Comparison of ENCODE assay signal across 8 cellular contexts in the genomic region with DNA sequence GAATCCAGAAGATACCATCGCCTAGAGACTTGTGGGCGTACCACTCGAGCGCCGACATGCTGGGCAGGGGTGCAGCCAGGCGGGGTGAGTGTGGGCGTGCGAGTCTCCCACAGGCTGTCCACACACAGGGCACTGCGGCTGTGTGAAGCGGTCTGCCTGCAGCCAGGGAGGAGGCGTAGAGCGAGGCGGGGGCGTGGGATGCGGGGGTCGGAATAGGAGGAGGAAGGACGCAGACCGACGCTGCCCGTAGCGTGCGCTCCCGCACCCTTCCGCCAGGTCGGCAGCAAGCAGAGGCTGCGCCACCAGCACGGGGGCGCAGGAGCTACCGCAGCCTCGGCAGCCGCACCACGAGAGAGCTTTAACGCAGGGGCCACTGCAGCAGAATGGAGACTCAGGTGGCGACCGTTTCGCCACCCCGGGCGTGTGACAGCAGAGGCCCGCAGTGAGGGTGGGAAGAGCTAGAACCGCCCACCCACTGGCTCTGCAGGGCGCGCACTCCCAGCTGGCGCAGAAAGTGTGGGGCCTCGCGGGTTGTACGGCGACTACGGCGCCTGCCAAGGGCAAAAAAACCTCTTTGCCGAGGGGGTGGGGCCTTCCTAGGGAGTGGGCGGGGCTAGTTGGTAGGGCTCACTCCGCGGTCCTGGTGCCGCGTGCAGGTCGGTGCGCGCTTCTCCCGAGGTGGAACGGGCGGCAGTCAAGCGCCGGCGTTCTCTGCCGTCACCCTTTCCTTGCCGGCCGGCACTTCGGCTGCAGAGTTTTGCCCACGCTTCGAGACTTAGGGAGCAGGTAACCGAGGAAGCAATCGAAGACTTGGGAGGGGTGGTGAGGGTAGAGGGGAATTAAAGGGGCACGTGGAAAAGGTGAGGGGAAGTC. TPM values are rescaled to one million over a fixed set of nuclear protein-coding genes. Genes with fewer than 3 reads are reported as not detected.
A peak's percentile ranks its signal among the peaks of the same experiment; 100 is the strongest.
DNase-seq lines count a peak whose midpoint lies in the region; ATAC-seq and TF ChIP-seq lines count a peak whose summit lies in the region.

Gene MBLAC2, minus strand, starts transcription at position 537 of the 873 bp plus-strand sequence. Its CDS starts 479 bp downstream, at position 58.
Gene POLR3G, plus strand, starts transcription at position 630 of the 873 bp plus-strand sequence. CDS start 10,704 bp downstream, outside the sequence.

- peak within 1 kb of the TSS; percentile 75 for H2AFZ ChIP-seq in trophoblast cell (ENCODE audit: insufficient read depth, low read length, poor library complexity)

- peak within 1 kb of the TSS; percentile 56 for H4K12ac ChIP-seq in trophoblast cell (ENCODE audit: low read depth, low read length)

- no peak within 1 kb of the TSS for H2BK12ac ChIP-seq in trophoblast cell (ENCODE audit: low read length)

- H3K79me1 ChIP-seq in trophoblast cell (ENCODE audit: low read length): peaks cover 7% of the 10 kb centered on the region

- peak within 1 kb of the TSS; percentile 7 for H2BK120ac ChIP-seq in trophoblast cell (ENCODE audit: insufficient read depth, low read length, poor library complexity)

- no peak within 1 kb of the TSS for H3K23ac ChIP-seq in trophoblast cell (ENCODE audit: low read length)

- H3K18ac ChIP-seq in trophoblast cell (ENCODE audit: low read length): peak within 1 kb of the TSS; percentile 63

- in situ Hi-C loops in transverse colon (cut with MboI; ENCODE audit: low pct_ligation_motif_present in 1 of 4, low pct_unique_long_range_greater_than_20kb in 1 of 4, low sequenced_read_pairs in 3 of 4): loop anchor here in 2 of 4 donors (10.0 to 25.0 kb wide), 2 partner anchors 50 to 313 kb away; partner anchors contain the start of gene LYSMD3 (in 1 of the 2)

- peak; percentile 87 for ATAC-seq in HG02623 (IDR thresholded peaks at IDR 0.05; ENCODE audit: unreplicated experiment)

- no CpG with 5 or more reads among the region's 73 CpGs for WGBS in trophoblast cell (ENCODE audit: extremely low coverage, insufficient coverage, insufficient read length)
- 1% methylated on average over 64 of the region's 73 CpGs; no CpG with 5 or more reads in 1 of the 2 donors for WGBS in transverse colon (ENCODE audit: low coverage in 1 of 2), 2 donors

- peak within 1 kb of the TSS; percentile 70 for H3K9ac ChIP-seq in trophoblast cell (ENCODE audit: low read length)

- H3K27me3 ChIP-seq in cardiac muscle cell (no peaks in the 10 kb centered on the region), trophoblast cell (ENCODE audit: insufficient read depth, low read length) (no peaks in the 10 kb centered on the region), transverse colon (no peaks in the 10 kb centered on the region)

- DNase-seq in NCI-H1092 (lab: John Stamatoyannopoulos, UW) (peak; percentile 85), SKM-1 treated with dmso at 0.1 percent for 144 hours (lab: John Stamatoyannopoulos, UW; ENCODE audit: unreplicated experiment) (peak; percentile 87), cardiac muscle cell (ENCODE audit: low read depth in 1 of 2, low spot score in 1 of 2) (peak; percentile 94 to 96), trophoblast cell (peak; percentile 88 to 91), transverse colon (peak; percentile 96)
- peak; percentile 87 for DNase-seq in activated naive CD8-positive, alpha-beta T cell treated with anti-CD3 and anti-CD28 coated beads, Interleukin-2, amount 50 U/mL, for 16 hours (ENCODE audit: low read depth, low spot score)

- H3K4me1 ChIP-seq in cardiac muscle cell (ENCODE audit: low read depth) (peaks cover 18% of the 10 kb centered on the region), trophoblast cell (ENCODE audit: control insufficient read depth in 1 of 2, insufficient read depth in 2 of 2, low read length in 2 of 2) (peaks cover 0 to 2% of the 10 kb centered on the region in 2 experiments), transverse colon (peaks cover 5 to 28% (median 18%) of the 10 kb centered on the region in 4 donors)

- peak; percentile 87 for TF ChIP-seq POLR2A in transverse colon (IDR thresholded peaks at IDR 0.05)

- TF ChIP-seq EP300 in transverse colon (IDR thresholded peaks at IDR 0.05; ENCODE audit: low read depth): no peak

- no peak within 1 kb of the TSS for H2BK5ac ChIP-seq in trophoblast cell (ENCODE audit: low read depth, low read length, poor library complexity)

- no peak within 1 kb of the TSS for H2AK5ac ChIP-seq in trophoblast cell (ENCODE audit: low read length)

- H4K8ac ChIP-seq in trophoblast cell (ENCODE audit: low read depth, low read length): peak within 1 kb of the TSS; percentile 86

- intact Hi-C loops in transverse colon (cut with DNase I; ENCODE audit: low total_unique reads): loop anchor here (1.0 kb wide), 1 partner anchor 49 kb away; no protein-coding TSS in a partner anchor

- peaks cover 4% of the 10 kb centered on the region for H3K79me2 ChIP-seq in trophoblast cell (ENCODE audit: control insufficient read depth, insufficient read depth, low read length, poor library complexity)

- no peaks in the 10 kb centered on the region for H3K9me3 ChIP-seq in cardiac muscle cell (ENCODE audit: low read depth)
- H3K9me3 ChIP-seq in trophoblast cell (ENCODE audit: insufficient read depth, low read depth, low read length): no peaks in the 10 kb centered on the region
- H3K9me3 ChIP-seq in transverse colon: no peaks in the 10 kb centered on the region

- H3K4me3 ChIP-seq in cardiac muscle cell: peak within 1 kb of the TSS; percentile 57
- peak within 1 kb of the TSS; percentile 88 for H3K4me3 ChIP-seq in trophoblast cell (ENCODE audit: low read depth, low read length)
- H3K4me3 ChIP-seq in transverse colon: peak within 1 kb of the TSS; percentile 75 to 78 (median 76)

- H3K4me2 ChIP-seq in trophoblast cell (ENCODE audit: low read length): peak within 1 kb of the TSS; percentile 84

- peak; percentile 56 for TF ChIP-seq CTCF in GM12873 (IDR thresholded peaks at IDR 0.05; ENCODE audit: insufficient read depth, low read depth, low read length, missing control alignments)
- TF ChIP-seq CTCF in cardiac muscle cell (IDR thresholded peaks at IDR 0.05; ENCODE audit: low read depth, low read length): peak; percentile 49
- peak; percentile 46 to 86 (median 61) for TF ChIP-seq CTCF in transverse colon (IDR thresholded peaks at IDR 0.05)

- H3K36me3 ChIP-seq in cardiac muscle cell (no peaks in the 10 kb centered on the region), trophoblast cell (ENCODE audit: control insufficient read depth in 1 of 2, insufficient read depth in 2 of 2, low read length in 2 of 2) (no peaks in the 10 kb centered on the region), transverse colon (no peaks in the 10 kb centered on the region)

- H3K4ac ChIP-seq in trophoblast cell (ENCODE audit: low read depth, low read length): no peak within 1 kb of the TSS

- peak within 1 kb of the TSS; percentile 52 for H3K14ac ChIP-seq in trophoblast cell (ENCODE audit: low read length)

- peak within 1 kb of the TSS; percentile 32 for H4K91ac ChIP-seq in trophoblast cell (ENCODE audit: low read depth, low read length)

- H3K27ac ChIP-seq in cardiac muscle cell: peak within 1 kb of the TSS; percentile 55
- peak within 1 kb of the TSS; percentile 51 for H3K27ac ChIP-seq in trophoblast cell (ENCODE audit: low read depth, low read length)
- H3K27ac ChIP-seq in transverse colon: peak within 1 kb of the TSS; percentile 84 to 93 (median 92)

RNA-seq across cellular contexts. Expression of gene MBLAC2, which starts in this region (rescaled TPM):
- total RNA-seq in cardiac muscle cell (8.2 and 8.5 TPM in 2 replicates), transverse colon (1 to 10 TPM in 3 of 4 donors, under 1 TPM in 1; 0.60 to 6.1 (median 6.0) TPM)
- polyA plus RNA-seq in cardiac muscle cell: 9.1 and 9.8 TPM in 2 replicates
- 1.9 and 2.0 TPM in 2 replicates for polyA plus RNA-seq in trophoblast cell (2013)

RNA-seq across cellular contexts. Expression of gene POLR3G, which starts in this region (rescaled TPM):
- 0.53 and 0.95 TPM in 2 replicates for total RNA-seq in cardiac muscle cell
- polyA plus RNA-seq in cardiac muscle cell: 1.6 and 2.4 TPM in 2 replicates
- polyA plus RNA-seq in trophoblast cell (2013): 2.9 and 3.1 TPM in 2 replicates
- total RNA-seq in transverse colon: 1 to 10 TPM in 3 of 4 donors, not detected in 1; 1.1 to 6.7 (median 2.5) TPM

Comparison
In these comparisons a context has a peak if more than half of its experiments do, and no peak if none do; other contexts are left out.
1. Peak in every context shown above with its lines: DNase-seq, ATAC-seq, H3K4me3 ChIP-seq and H3K27ac ChIP-seq.